Comparison of ENCODE assay signal across 8 cellular contexts in genomic region chr4:103199009-103199408, GRCh38. TPM values are rescaled to one million over a fixed set of nuclear protein-coding genes. Genes with fewer than 3 reads are reported as not detected.
A peak's percentile ranks its signal among the peaks of the same experiment; 100 is the strongest.
DNase-seq lines count a peak whose midpoint lies in the region; ATAC-seq, FAIRE-seq and TF ChIP-seq lines count a peak whose summit lies in the region.

No MANE protein-coding gene starts in this region.

- peaks cover 18% of the 10 kb centered on the region for H3K79me2 ChIP-seq in GM12878 (ENCODE audit: control insufficient read depth, insufficient read depth, low read length)

- TF ChIP-seq CTCF in GM12878 (IDR thresholded peaks at IDR 0.05 in 2 of 3, conservative IDR thresholded peaks at IDR 0.05 in 1 of 3; ENCODE audit: control insufficient read depth in 2 of 3, extremely low read depth in 1 of 3, insufficient read depth in 1 of 3, low read depth in 3 of 3, low read length in 3 of 3), result no peak
- TF ChIP-seq CTCF in mucosa of descending colon (IDR thresholded peaks at IDR 0.05), result no peak
- TF ChIP-seq CTCF in transverse colon (IDR thresholded peaks at IDR 0.05), result no peak

- peaks cover 3% of the 10 kb centered on the region for H3K27me3 Mint-ChIP-seq in activated naive CD4-positive, alpha-beta T cell treated with anti-CD3 and anti-CD28 coated beads for 36 hours (ENCODE audit: low read depth)

- peaks cover 7% of the 10 kb centered on the region for H3K4me1 Mint-ChIP-seq in activated naive CD4-positive, alpha-beta T cell treated with anti-CD3 and anti-CD28 coated beads for 36 hours (ENCODE audit: low read depth)

- POLR2A ChIA-PET in GM12878 (lab: Charles Lee), result interaction anchor here (0.6 kb wide), 1 partner anchor 726 kb away, joined by 3 read pairs; no protein-coding TSS in a partner anchor

- DNase-seq in activated naive CD4-positive, alpha-beta T cell treated with anti-CD3 and anti-CD28 coated beads for 36 hours, result no peak
- DNase-seq in activated naive CD4-positive, alpha-beta T cell (lab: John Stamatoyannopoulos, UW), result no peak
- DNase-seq in GM12878 (ENCODE audit: low read depth, low spot score) (no peak), mucosa of descending colon (peak in 2 of 3 donors; percentile 8 to 25), transverse colon (no peak), substantia nigra (lab: John Stamatoyannopoulos, UW) (no peak), D341Med (ENCODE audit: low spot score) (no peak)

- peak overlapping the region; percentile 62 for H3K4me2 ChIP-seq in GM12878 (ENCODE audit: control insufficient read depth, insufficient read depth)

- intact Hi-C loops in activated naive CD4-positive, alpha-beta T cell treated with anti-CD3 and anti-CD28 coated beads for 36 hours (cut with micrococcal nuclease), result loop anchor here (2.0 kb wide), 3 partner anchors 330 to 1860 kb away; partner anchors contain the start of genes CISD2 and MANBA
- intact Hi-C loops in GM12878 (cut with micrococcal nuclease; ENCODE audit: unreplicated experiment), result no loop called here
- intact Hi-C loops in mucosa of descending colon (cut with DNase I, micrococcal nuclease), result no loop called here
- intact Hi-C loops in transverse colon (cut with DNase I; ENCODE audit: low total_unique reads), result no loop called here

- TF ChIP-seq POLR2A in GM12878 (IDR thresholded peaks at IDR 0.05; ENCODE audit: low read depth, low read length) (no peak), transverse colon (IDR thresholded peaks at IDR 0.05) (no peak)

- H3K36me3 Mint-ChIP-seq in activated naive CD4-positive, alpha-beta T cell treated with anti-CD3 and anti-CD28 coated beads for 36 hours (ENCODE audit: low read depth), result peaks cover 14% of the 10 kb centered on the region

- CTCF ChIA-PET in activated naive CD4-positive, alpha-beta T cell treated with anti-CD3 and anti-CD28 coated beads for 36 hours (lab: Charles Lee), result no interaction called here
- CTCF ChIA-PET in GM12878 (lab: Yijun Ruan, JAX), result interaction anchor here (0.5 to 0.7 kb wide), 2 partner anchors 12 to 416 kb away, joined by 3 to 4 read pairs; no protein-coding TSS in a partner anchor

- no peaks in the 10 kb centered on the region for H3K9me3 Mint-ChIP-seq in activated naive CD4-positive, alpha-beta T cell treated with anti-CD3 and anti-CD28 coated beads for 36 hours

- peak overlapping the region; percentile 71 for H2AFZ ChIP-seq in GM12878 (ENCODE audit: control insufficient read depth, low read depth, low read length)

- no TSS peak for BruUV-seq in GM12878 (replicated peaks; lab: Mats Ljungman, UMichigan)

- no peaks in the 10 kb centered on the region for H3K27me3 ChIP-seq in GM12878 (replicated peaks in 1 of 2; ENCODE audit: control insufficient read depth in 2 of 2, insufficient read depth in 2 of 2, low read length in 1 of 2)
- H3K27me3 ChIP-seq in transverse colon, result no peaks in the 10 kb centered on the region

- H3K9me3 ChIP-seq in GM12878 (replicated peaks; ENCODE audit: control insufficient read depth, insufficient read depth, low read length), result no peaks in the 10 kb centered on the region
- no peaks in the 10 kb centered on the region for H3K9me3 ChIP-seq in mucosa of descending colon
- no peaks in the 10 kb centered on the region for H3K9me3 ChIP-seq in transverse colon

- RAD21 ChIA-PET in GM12878 (lab: Charles Lee; ENCODE audit: unreplicated experiment), result no interaction called here

- no peak for FAIRE-seq in GM12878 (lab: Jason Lieb, UNC)

- H3K36me3 ChIP-seq in GM12878 (ENCODE audit: control insufficient read depth in 2 of 2, insufficient read depth in 2 of 2, low read length in 1 of 2) (no peaks in the 10 kb centered on the region), mucosa of descending colon (ENCODE audit: low read depth) (no peaks in the 10 kb centered on the region), transverse colon (no peaks in the 10 kb centered on the region)

- WGBS in GM12878 (ENCODE audit: insufficient coverage, insufficient replicate concordance, low lambda C conversion rate, missing lambda C conversion rate), result 84% methylated on average over 9 of the region's 9 CpGs
- 75 to 85% methylated on average over 4 to 9 of the region's 9 CpGs for WGBS in transverse colon (ENCODE audit: low coverage in 1 of 2), 2 donors

- no peaks in the 10 kb centered on the region for H3K4me1 ChIP-seq in GM12878 (ENCODE audit: control insufficient read depth, insufficient read depth, low read length)
- H3K4me1 ChIP-seq in mucosa of descending colon (ENCODE audit: low read depth), result no peaks in the 10 kb centered on the region
- H3K4me1 ChIP-seq in transverse colon, result peaks cover 0 to 13% (median 3%) of the 10 kb centered on the region in 4 donors

- H3K9ac ChIP-seq in GM12878 (ENCODE audit: control insufficient read depth, insufficient read depth, low read length), result no peak overlapping the region

- in situ Hi-C loops in GM12878 (cut with MboI) (no loop called here), transverse colon (cut with MboI; ENCODE audit: low pct_ligation_motif_present in 1 of 4, low pct_unique_long_range_greater_than_20kb in 1 of 4, low sequenced_read_pairs in 3 of 4) (no loop called here)

- no peaks in the 10 kb centered on the region for H4K20me1 ChIP-seq in GM12878 (ENCODE audit: control insufficient read depth, insufficient read depth)

- peak overlapping the region; percentile 89 for H3K27ac Mint-ChIP-seq in activated naive CD4-positive, alpha-beta T cell treated with anti-CD3 and anti-CD28 coated beads for 36 hours

- H3K27ac ChIP-seq in GM12878 (ENCODE audit: control insufficient read depth, insufficient read depth), result no peak overlapping the region
- H3K27ac ChIP-seq in transverse colon, result peak overlapping the region in 2 of 4 donors; percentile 52 to 74
- H3K27ac ChIP-seq in substantia nigra (ENCODE audit: low read depth, low read length, poor library complexity, severe bottlenecking), result no peak overlapping the region

- peak overlapping the region; percentile 87 for H3K4me3 Mint-ChIP-seq in activated naive CD4-positive, alpha-beta T cell treated with anti-CD3 and anti-CD28 coated beads for 36 hours

- ATAC-seq in GM12878 (0 out of 3 replicates have a peak, but pooled peaks have one; percentile 2), mucosa of descending colon (no peak), HG03439 (IDR thresholded peaks at IDR 0.05; ENCODE audit: unreplicated experiment) (no peak)

- no peak for TF ChIP-seq RAD21 in GM12878 (IDR thresholded peaks at IDR 0.05; ENCODE audit: insufficient read depth, low read depth, low read length)

- H3K4me3 ChIP-seq in GM12878 (peak overlapping the region; percentile 88), mucosa of descending colon (no peak overlapping the region), transverse colon (peak overlapping the region in 3 of 4 donors; percentile 52 to 74 (median 70))

- no peak for TF ChIP-seq EP300 in GM12878 (IDR thresholded peaks at IDR 0.05; ENCODE audit: borderline replicate concordance in 1 of 2, control insufficient read depth in 1 of 2, low read depth in 2 of 2, low read length in 2 of 2)
- TF ChIP-seq EP300 in transverse colon (IDR thresholded peaks at IDR 0.05; ENCODE audit: low read depth), result no peak

- SMC1A ChIA-PET in GM12878 (lab: Charles Lee; ENCODE audit: uncharacterized antibody, unreplicated experiment), result interaction anchor here (1.0 kb wide), 1 partner anchor 20 kb away, joined by 3 read pairs; no protein-coding TSS in a partner anchor

TF ChIP-seq in GM12878, 131 proteins besides CTCF, POLR2A, EP300 and RAD21 (continues in another document):
- TF ChIP-seq CEBPB (IDR thresholded peaks at IDR 0.05; ENCODE audit: borderline replicate concordance in 1 of 2, low read depth in 2 of 2, low read length in 2 of 2), result no peak
- no peak for TF ChIP-seq USF2 (IDR thresholded peaks at IDR 0.05; ENCODE audit: borderline replicate concordance, low read depth, low read length)
- TF ChIP-seq HDGF (IDR thresholded peaks at IDR 0.05), result no peak
- no peak for TF ChIP-seq SREBF1 (IDR thresholded peaks at IDR 0.05; ENCODE audit: low read length)
- no peak for TF ChIP-seq SREBF2 (IDR thresholded peaks at IDR 0.05; ENCODE audit: low read length)
- TF ChIP-seq DPF2 (IDR thresholded peaks at IDR 0.05), result no peak
- TF ChIP-seq NFIC (IDR thresholded peaks at IDR 0.05; ENCODE audit: low read depth, low read length), result no peak
- TF ChIP-seq POLR2AphosphoS5 (IDR thresholded peaks at IDR 0.05; ENCODE audit: low read length), result no peak

RNA-seq across cellular contexts. Expression of gene CENPE, which starts 0.9 kb away (rescaled TPM):
- 10 to 100 TPM; 38.1 to 45.2 TPM for total RNA-seq in activated naive CD4-positive, alpha-beta T cell treated with anti-CD3 and anti-CD28 coated beads for 36 hours
- 73.9 and 74.1 TPM in 2 replicates for total RNA-seq in GM12878 (2013; cell fraction: nucleolus; rRNA removed)
- 20.1 and 29.3 TPM in 2 replicates for total RNA-seq in GM12878 (2014; rRNA removed)
- 53.6 and 53.7 TPM in 2 replicates for total RNA-seq in GM12878 (2014; rRNA removed; fragmentation: Illumina TruSeq; extraction: Trizol)
- total RNA-seq in GM12878 (2021), result 35.6 and 42.6 TPM in 2 replicates
- 10.8 TPM for polyA plus RNA-seq in GM12878 (2011; ENCODE audit: low read depth)
- 17.1 and 40.9 TPM in 2 replicates for polyA plus RNA-seq in GM12878 (2011; rRNA removed)
- polyA plus RNA-seq in GM12878 (2011; cell fraction: cytosol; rRNA removed), result 2.5 and 3.2 TPM in 2 replicates
- 24.7 and 28.0 TPM in 2 replicates for polyA plus RNA-seq in GM12878 (2011; cell fraction: nucleus; rRNA removed)
- polyA plus RNA-seq in GM12878 (2012), result 7.8 and 11.3 TPM in 2 replicates
- 30.3 and 49.6 TPM in 2 replicates for polyA plus RNA-seq in GM12878 (2014; fragmentation: Illumina TruSeq; extraction: Trizol)
- polyA plus RNA-seq in GM12878 (2014; fragmentation: Nextera tagmentation; extraction: Ambion mirVana), result 10 to 100 TPM; 10.2 to 17.5 TPM
- 10.8 and 16.9 TPM in 2 replicates for polyA plus RNA-seq in GM12878 (2014; rRNA removed)
- 10 to 100 TPM; 40.6 to 41.4 TPM for polyA plus RNA-seq in GM12878 (2016; fragmentation: Nextera tagmentation; extraction: Ambion mirVana)
- 26.8 and 29.6 TPM in 2 replicates for polyA minus RNA-seq in GM12878 (2011; rRNA and poly(A)+ RNA removed)
- polyA minus RNA-seq in GM12878 (2011; cell fraction: cytosol; rRNA and poly(A)+ RNA removed), result 7.1 and 7.5 TPM in 2 replicates
- polyA minus RNA-seq in GM12878 (2011; cell fraction: nucleus; rRNA and poly(A)+ RNA removed), result 29.7 and 38.2 TPM in 2 replicates
- total RNA-seq in mucosa of descending colon, result 1 to 10 TPM; 1.9 to 9.3 (median 2.8) TPM
- total RNA-seq in transverse colon, result 1 to 10 TPM in 3 of 4 donors, not detected in 1; 1.1 to 3.5 (median 2.8) TPM

Comparison
In these comparisons a context has a peak if more than half of its experiments do, and no peak if none do; other contexts are left out.
1. DNase-seq: peak in mucosa of descending colon (2 of 3); none in activated naive CD4-positive, alpha-beta T cell treated with anti-CD3 and anti-CD28 coated beads for 36 hours (single experiment), activated naive CD4-positive, alpha-beta T cell (0 of 4), GM12878 (single experiment), transverse colon (single experiment), substantia nigra (0 of 49) and D341Med (single experiment).